20 cellular contexts compared by ENCODE assay signal in the genomic region with DNA sequence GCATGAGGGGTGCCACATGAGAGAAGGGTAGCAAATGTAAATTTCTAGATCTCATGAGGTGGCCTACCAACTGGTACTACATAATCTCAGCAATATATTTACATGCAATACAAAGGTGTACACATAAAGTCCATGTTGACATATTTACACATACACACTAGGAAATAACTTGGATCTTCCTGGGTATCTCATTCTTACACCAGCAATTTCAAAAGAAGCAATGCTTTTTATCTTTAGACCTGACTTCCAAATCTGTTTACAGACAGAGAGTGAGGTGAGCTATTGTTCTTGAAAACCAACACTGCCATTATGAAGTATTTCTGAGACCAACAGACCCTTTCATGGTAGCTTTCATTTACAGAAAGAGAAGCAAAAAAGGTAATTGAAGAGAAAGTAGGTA.
DNase-seq lines count a peak whose midpoint lies in the region; ATAC-seq and TF ChIP-seq lines count a peak whose summit lies in the region.
"Had no signal": no experiment of that assay in that cellular context is flagged by ENCODE, and none has a peak within 500 bp of the region (broad histone marks: within the 10 kb centered on the region; RNA-seq: fewer than 3 reads in every experiment).

No MANE protein-coding gene starts in this region.

- H3K27me3 ChIP-seq in cardiac muscle cell (no peaks in the 10 kb centered on the region), heart right ventricle (no peaks in the 10 kb centered on the region), GM23248 (replicated peaks; ENCODE audit: insufficient read depth) (no peaks in the 10 kb centered on the region), endodermal cell (ENCODE audit: control insufficient read depth, insufficient read depth, low read length, poor library complexity, severe bottlenecking) (no peaks in the 10 kb centered on the region), adrenal gland (no peaks in the 10 kb centered on the region)
- H3K27me3 ChIP-seq: BE2C; BLaER1 treated with 17β-estradiol and CSF1 and Interleukin-3, amounts not matched to agents 10 nM and 100 nM had no signal

- no peaks in the 10 kb centered on the region for H3F3A ChIP-seq in GM23248 (ENCODE audit: insufficient read depth)

- no peak for ATAC-seq in heart right ventricle
- ATAC-seq in naive thymus-derived CD8-positive, alpha-beta T cell, result no peak

- no peak overlapping the region for H3K4me2 ChIP-seq in GM23248 (ENCODE audit: unreplicated experiment)
- H3K4me2 ChIP-seq: BLaER1 treated with 17β-estradiol and CSF1 and Interleukin-3, amounts not matched to agents 10 nM and 100 nM had no signal

- H3K27ac Mint-ChIP-seq in endodermal cell, result peak overlapping the region; percentile 39
- no peak overlapping the region for H3K27ac Mint-ChIP-seq in naive thymus-derived CD8-positive, alpha-beta T cell
- H3K27ac Mint-ChIP-seq: CD14-positive monocyte; CD4-positive, alpha-beta T cell; CD8-positive, alpha-beta memory T cell had no signal

- no peaks in the 10 kb centered on the region for H3K9me3 ChIP-seq in cardiac muscle cell (ENCODE audit: low read depth)
- no peaks in the 10 kb centered on the region for H3K9me3 ChIP-seq in heart right ventricle
- H3K9me3 ChIP-seq in GM23248 (ENCODE audit: low read depth), result no peaks in the 10 kb centered on the region
- peaks cover 4% of the 10 kb centered on the region for H3K9me3 ChIP-seq in endodermal cell (ENCODE audit: control insufficient read depth, low read length)
- H3K9me3 ChIP-seq in adrenal gland (replicated peaks in 1 of 3), result no peaks in the 10 kb centered on the region
- H3K9me3 ChIP-seq: BE2C; BLaER1 treated with 17β-estradiol and CSF1 and Interleukin-3, amounts not matched to agents 10 nM and 100 nM had no signal

- POLR2A ChIA-PET in naive thymus-derived CD8-positive, alpha-beta T cell (lab: Charles Lee), result no interaction called here

- no peak for DNase-seq in cardiac muscle cell (ENCODE audit: low read depth in 1 of 2, low spot score in 1 of 2)
- no peak for DNase-seq in heart right ventricle
- no peak for DNase-seq in GM23248
- no peak for DNase-seq in endodermal cell
- DNase-seq in adrenal gland, result no peak
- DNase-seq in naive thymus-derived CD8-positive, alpha-beta T cell, result no peak
- DNase-seq: ACHN; AML-193; BE2C; Calu3; CD4-positive, alpha-beta T cell; CD8-positive, alpha-beta memory T cell; DMS53; DMS79 treated with DMSO at 0.1 percent for 48 hours; GF-D8; H7; HCEC 1CT had no signal

- H3K4me1 ChIP-seq in cardiac muscle cell (ENCODE audit: low read depth), result peaks cover 78% of the 10 kb centered on the region
- peaks cover 0 to under 1% (median 0%) of the 10 kb centered on the region in 9 donors for H3K4me1 ChIP-seq in heart right ventricle
- no peaks in the 10 kb centered on the region for H3K4me1 ChIP-seq in GM23248 (ENCODE audit: insufficient read depth)
- peaks cover 16% of the 10 kb centered on the region for H3K4me1 ChIP-seq in endodermal cell (ENCODE audit: control insufficient read depth, insufficient read depth, low read length)
- no peaks in the 10 kb centered on the region for H3K4me1 ChIP-seq in adrenal gland (replicated peaks in 1 of 2)
- H3K4me1 ChIP-seq: BLaER1 treated with 17β-estradiol and CSF1 and Interleukin-3, amounts not matched to agents 10 nM and 100 nM had no signal

- H3K4me1 Mint-ChIP-seq in endodermal cell, result peaks cover 23% of the 10 kb centered on the region
- H3K4me1 Mint-ChIP-seq in naive thymus-derived CD8-positive, alpha-beta T cell, result no peaks in the 10 kb centered on the region
- H3K4me1 Mint-ChIP-seq: CD14-positive monocyte; CD8-positive, alpha-beta memory T cell had no signal

- in situ Hi-C loops in GM23248 (cut with MboI), result no loop called here

- intact Hi-C loops in heart right ventricle (cut with DNase I) (no loop called here), adrenal gland (cut with DNase I) (no loop called here)

- H3K4me3 ChIP-seq in cardiac muscle cell (no peak overlapping the region), heart right ventricle (no peak overlapping the region), GM23248 (no peak overlapping the region), endodermal cell (ENCODE audit: low read length) (no peak overlapping the region), adrenal gland (no peak overlapping the region)
- H3K4me3 ChIP-seq: BLaER1 treated with 17β-estradiol and CSF1 and Interleukin-3, amounts not matched to agents 10 nM and 100 nM had no signal

- peak overlapping the region; percentile 14; the same call in 1 of the 2 replicates for H2AFZ ChIP-seq in GM23248

- no peaks in the 10 kb centered on the region for H3K36me3 ChIP-seq in cardiac muscle cell
- no peaks in the 10 kb centered on the region for H3K36me3 ChIP-seq in heart right ventricle
- H3K36me3 ChIP-seq in GM23248 (ENCODE audit: low read depth), result no peaks in the 10 kb centered on the region
- H3K36me3 ChIP-seq in endodermal cell (ENCODE audit: control insufficient read depth, insufficient read depth, low read length), result no peaks in the 10 kb centered on the region
- no peaks in the 10 kb centered on the region for H3K36me3 ChIP-seq in adrenal gland (replicated peaks in 1 of 2)
- H3K36me3 ChIP-seq: BE2C; BLaER1 treated with 17β-estradiol and CSF1 and Interleukin-3, amounts not matched to agents 10 nM and 100 nM had no signal

- no peaks in the 10 kb centered on the region for H3K36me3 Mint-ChIP-seq in endodermal cell (ENCODE audit: low read depth)
- H3K36me3 Mint-ChIP-seq in naive thymus-derived CD8-positive, alpha-beta T cell, result no peaks in the 10 kb centered on the region
- H3K36me3 Mint-ChIP-seq: CD14-positive monocyte; CD8-positive, alpha-beta memory T cell had no signal

- no peaks in the 10 kb centered on the region for H3K27me3 Mint-ChIP-seq in endodermal cell (ENCODE audit: insufficient read depth)
- H3K27me3 Mint-ChIP-seq in naive thymus-derived CD8-positive, alpha-beta T cell, result no peaks in the 10 kb centered on the region
- H3K27me3 Mint-ChIP-seq: CD4-positive, alpha-beta T cell; CD8-positive, alpha-beta memory T cell had no signal

- no peaks in the 10 kb centered on the region for H3K9me2 ChIP-seq in GM23248 (ENCODE audit: insufficient read depth)

- H3K79me2 ChIP-seq in GM23248 (ENCODE audit: insufficient read depth), result no peaks in the 10 kb centered on the region

- TF ChIP-seq CTCF in cardiac muscle cell (IDR thresholded peaks at IDR 0.05; ENCODE audit: low read depth, low read length), result no peak
- no peak for TF ChIP-seq CTCF in heart right ventricle (IDR thresholded peaks at IDR 0.05)
- no peak for TF ChIP-seq CTCF in endodermal cell (conservative IDR thresholded peaks at IDR 0.05)
- no peak for TF ChIP-seq CTCF in adrenal gland (IDR thresholded peaks at IDR 0.05)

- no peaks in the 10 kb centered on the region for H3K9me3 Mint-ChIP-seq in endodermal cell
- peaks cover 0 to 8% (median 0%) of the 10 kb centered on the region in 9 donors for H3K9me3 Mint-ChIP-seq in naive thymus-derived CD8-positive, alpha-beta T cell
- H3K9me3 Mint-ChIP-seq: CD14-positive monocyte; CD4-positive, alpha-beta T cell had no signal

- H3K9ac ChIP-seq in GM23248 (no peak overlapping the region), endodermal cell (ENCODE audit: extremely low read depth, low read length, poor library complexity, severe bottlenecking) (no peak overlapping the region)
- H3K9ac ChIP-seq: BLaER1 treated with 17β-estradiol and CSF1 and Interleukin-3, amounts not matched to agents 10 nM and 100 nM had no signal

- no peak for TF ChIP-seq POLR2A in adrenal gland (IDR thresholded peaks at IDR 0.05)

- H4K20me1 ChIP-seq in GM23248 (ENCODE audit: insufficient read depth), result no peaks in the 10 kb centered on the region
- H4K20me1 ChIP-seq: BLaER1 treated with 17β-estradiol and CSF1 and Interleukin-3, amounts not matched to agents 10 nM and 100 nM had no signal

- H3K4me3 Mint-ChIP-seq in endodermal cell, result no peak overlapping the region
- no peak overlapping the region for H3K4me3 Mint-ChIP-seq in naive thymus-derived CD8-positive, alpha-beta T cell
- H3K4me3 Mint-ChIP-seq: CD14-positive monocyte; CD4-positive, alpha-beta T cell; CD8-positive, alpha-beta memory T cell had no signal

- H3K27ac ChIP-seq in cardiac muscle cell, result peak overlapping the region; percentile 77
- no peak overlapping the region for H3K27ac ChIP-seq in heart right ventricle
- H3K27ac ChIP-seq in GM23248, result no peak overlapping the region
- no peak overlapping the region for H3K27ac ChIP-seq in endodermal cell (ENCODE audit: low read depth, low read length)
- no peak overlapping the region for H3K27ac ChIP-seq in adrenal gland
- H3K27ac ChIP-seq: 22Rv1; BLaER1 treated with 17β-estradiol and CSF1 and Interleukin-3, amounts not matched to agents 10 nM and 100 nM had no signal
